25 cellular contexts compared by ENCODE assay signal in genomic region chr15:44186724-44187123, GRCh38. TPM values are rescaled to one million over a fixed set of nuclear protein-coding genes. Genes with fewer than 3 reads are reported as not detected.
DNase-seq lines count a peak whose midpoint lies in the region; ATAC-seq, FAIRE-seq and TF ChIP-seq lines count a peak whose summit lies in the region.
"Had no signal": no experiment of that assay in that cellular context is flagged by ENCODE, and none has a peak within 500 bp of the region (broad histone marks: within the 10 kb centered on the region; RNA-seq: fewer than 3 reads in every experiment).

No MANE protein-coding gene starts in this region.

- H3K4me1 ChIP-seq in cardiac muscle cell (ENCODE audit: low read depth): peaks cover 17% of the 10 kb centered on the region
- no peaks in the 10 kb centered on the region for H3K4me1 ChIP-seq in upper lobe of left lung
- H3K4me1 ChIP-seq: BLaER1 had no signal

- H3K27ac ChIP-seq in caudate nucleus (ENCODE audit: low read depth, low read length) (peak overlapping the region; percentile 98), cardiac muscle cell (peak overlapping the region; percentile 88), substantia nigra (ENCODE audit: low read depth, low read length, poor library complexity, severe bottlenecking) (peak overlapping the region; percentile 95), upper lobe of left lung (no peak overlapping the region)
- H3K27ac ChIP-seq: BLaER1, KMS-11 had no signal

- no peak for TF ChIP-seq CTCF in cardiac muscle cell (IDR thresholded peaks at IDR 0.05; ENCODE audit: low read depth, low read length)
- no peak for TF ChIP-seq CTCF in upper lobe of left lung (IDR thresholded peaks at IDR 0.05)

- H3K36me3 ChIP-seq in cardiac muscle cell (no peaks in the 10 kb centered on the region), upper lobe of left lung (no peaks in the 10 kb centered on the region)
- H3K36me3 ChIP-seq: BLaER1 had no signal

- no peaks in the 10 kb centered on the region for H3K9me3 ChIP-seq in cardiac muscle cell (ENCODE audit: low read depth)
- H3K9me3 ChIP-seq in upper lobe of left lung: no peaks in the 10 kb centered on the region
- H3K9me3 ChIP-seq: BLaER1 had no signal

- no peak overlapping the region for H3K4me3 ChIP-seq in cardiac muscle cell
- no peak overlapping the region for H3K4me3 ChIP-seq in upper lobe of left lung
- H3K4me3 ChIP-seq: BLaER1 had no signal

- ATAC-seq in upper lobe of left lung (ENCODE audit: low FRiP score in 2 of 2): no peak

- H3K27me3 ChIP-seq in cardiac muscle cell (peaks cover 4% of the 10 kb centered on the region), upper lobe of left lung (peaks cover 0 to 4% (median 2%) of the 10 kb centered on the region in 4 donors)
- H3K27me3 ChIP-seq: BLaER1 had no signal

- 90 to 94% methylated on average over 6 of the region's 6 CpGs for WGBS in upper lobe of left lung, 2 donors

- DNase-seq in caudate nucleus (lab: John Stamatoyannopoulos, UW) (peak in 21 of 61 donors; percentile 2 to 40 (median 16)), cardiac muscle cell (ENCODE audit: low read depth in 1 of 2, low spot score in 1 of 2) (peak in 1 of 2 donors; percentile 66), inferior parietal cortex (ENCODE audit: extremely low spot score) (peak; percentile 42), substantia nigra (lab: John Stamatoyannopoulos, UW) (peak in 17 of 49 donors; percentile 2 to 40 (median 12)), upper lobe of left lung (no peak), GM12891 (ENCODE audit: insufficient read length, low spot score) (no peak)
- no peak for DNase-seq in stimulated activated CD4-positive, alpha-beta T cell treated with anti-CD3 and anti-CD28 coated beads, Interleukin-4, amount 100 ng/mL, for 4 hours
- DNase-seq: CD4-positive, alpha-beta T cell; COR-L47; DMS 273 treated with DMSO at 0.1 percent for 48 hours; DMS79 treated with DMSO at 0.1 percent for 48 hours; GOT3; HCEC 1CT; IMR-90; NCI-H1105; NCI-H146; NCI-H2029 treated with DMSO at 0.1 percent for 48 hours; NCI-H2171 treated with DMSO at 0.1 percent for 48 hours; NCI-H526; SHP77 had no signal

- TF ChIP-seq POLR2A in upper lobe of left lung (IDR thresholded peaks at IDR 0.05) (no peak), GM12891 (IDR thresholded peaks at IDR 0.05; ENCODE audit: low read depth, low read length) (no peak)

- no peak for FAIRE-seq in GM12891 (lab: Jason Lieb, UNC)
- FAIRE-seq: GM12892, GM18507 had no signal

- no peak for TF ChIP-seq EP300 in upper lobe of left lung (IDR thresholded peaks at IDR 0.05)

TF ChIP-seq in GM12891, 5 proteins besides CTCF, POLR2A, EP300 and RAD21:
- no peak for TF ChIP-seq POLR2AphosphoS5 (IDR thresholded peaks at IDR 0.05; ENCODE audit: low read depth, low read length)

RNA-seq across cellular contexts. Expression of gene FRMD5, which starts 8.3 kb away (rescaled TPM):
- 55.8 and 59.7 TPM in 2 replicates for total RNA-seq in cardiac muscle cell
- 26.8 and 31.9 TPM in 2 replicates for polyA plus RNA-seq in cardiac muscle cell
- total RNA-seq in upper lobe of left lung: 1 to 10 TPM in 2 of 6 donors, under 1 TPM in 2, not detected in 2; 0.15 to 1.3 (median 0.99) TPM
- polyA plus RNA-seq in GM12891 (2012; ENCODE audit: low read depth, missing spikeins): 0.31 TPM
- total RNA-seq: CD4-positive, alpha-beta T cell; OCI-LY7 had no signal

Comparison
In these comparisons a context has a peak if more than half of its experiments do, and no peak if none do; other contexts are left out.
1. H3K27ac ChIP-seq: peak in caudate nucleus (single experiment), cardiac muscle cell (single experiment) and substantia nigra (single experiment); none in upper lobe of left lung (0 of 4).
2. RNA of gene FRMD5, which starts 8.3 kb away (total RNA-seq): 55.8 to 59.7 TPM in cardiac muscle cell; 0.15 to 1.3 TPM in upper lobe of left lung; every median in the first group is over 10 times any median in the second.